Comparison of ENCODE assay signal across 8 cellular contexts in genomic region chr11:64181506-64182411, GRCh38. TPM values are rescaled to one million over a fixed set of nuclear protein-coding genes. Genes with fewer than 3 reads are reported as not detected.
A peak's percentile ranks its signal among the peaks of the same experiment; 100 is the strongest.
DNase-seq lines count a peak whose midpoint lies in the region; ATAC-seq and TF ChIP-seq lines count a peak whose summit lies in the region.

No MANE protein-coding gene starts in this region.

- H3K27me3 ChIP-seq in WERI-Rb-1 (ENCODE audit: insufficient read depth, low read depth, severe bottlenecking) (no peaks in the 10 kb centered on the region), duodenal mucosa (ENCODE audit: control insufficient read depth in 1 of 2, insufficient read depth in 2 of 2, low read length in 2 of 2) (no peaks in the 10 kb centered on the region), lung (ENCODE audit: control insufficient read depth, insufficient read depth) (no peaks in the 10 kb centered on the region)

- H3K9ac ChIP-seq in duodenal mucosa (ENCODE audit: low read depth in 1 of 2, low read length in 2 of 2): peak overlapping the region in 1 of 2 donors; percentile 23

- no peak overlapping the region for H3K4me3 Mint-ChIP-seq in stimulated activated effector memory CD8-positive, alpha-beta T cell treated with anti-CD3 and anti-CD28 coated beads, Interleukin-12 subunit alpha, Interleukin-12 subunit beta, amount 100 ng/mL, for 72 hours

- WGBS in lung, 2 donors: 43 to 44% methylated on average over 15 to 17 of the region's 17 CpGs

- no peak overlapping the region for H3K27ac Mint-ChIP-seq in stimulated activated effector memory CD8-positive, alpha-beta T cell treated with anti-CD3 and anti-CD28 coated beads, Interleukin-12 subunit alpha, Interleukin-12 subunit beta, amount 100 ng/mL, for 72 hours

- H3K4me3 ChIP-seq in WERI-Rb-1 (ENCODE audit: low read depth, low read length) (peak overlapping the region; percentile 29), duodenal mucosa (ENCODE audit: low read depth in 1 of 2, low read length in 2 of 2) (peak overlapping the region in 1 of 2 donors; percentile 38), lung (no peak overlapping the region)

- peaks cover 43% of the 10 kb centered on the region for H3K4me1 Mint-ChIP-seq in stimulated activated effector memory CD8-positive, alpha-beta T cell treated with anti-CD3 and anti-CD28 coated beads, Interleukin-12 subunit alpha, Interleukin-12 subunit beta, amount 100 ng/mL, for 72 hours

- H3K36me3 Mint-ChIP-seq in stimulated activated effector memory CD8-positive, alpha-beta T cell treated with anti-CD3 and anti-CD28 coated beads, Interleukin-12 subunit alpha, Interleukin-12 subunit beta, amount 100 ng/mL, for 72 hours: peaks cover 17% of the 10 kb centered on the region

- no peak for TF ChIP-seq CTCF in WERI-Rb-1 (IDR thresholded peaks at IDR 0.05; ENCODE audit: low read depth, low read length)
- TF ChIP-seq CTCF in lung (IDR thresholded peaks at IDR 0.05; ENCODE audit: control extremely low read depth, extremely low read depth): no peak

- H3K27ac ChIP-seq in WERI-Rb-1 (peak overlapping the region; percentile 85), duodenal mucosa (ENCODE audit: low read depth, low read length) (peak overlapping the region; percentile 35), lung (ENCODE audit: low read depth in 1 of 2, low read length in 1 of 2) (peak overlapping the region; percentile 61 to 83)

- H3K9me3 ChIP-seq in WERI-Rb-1 (ENCODE audit: severe bottlenecking): peaks cover 4% of the 10 kb centered on the region
- H3K9me3 ChIP-seq in duodenal mucosa (ENCODE audit: control insufficient read depth in 1 of 2, low read length in 2 of 2): no peaks in the 10 kb centered on the region
- H3K9me3 ChIP-seq in lung (ENCODE audit: control insufficient read depth in 2 of 2, insufficient read depth in 1 of 2, low read length in 1 of 2): no peaks in the 10 kb centered on the region

- ATAC-seq in lung (ENCODE audit: insufficient read depth, low FRiP score): no peak
- ATAC-seq in stimulated activated naive CD8-positive, alpha-beta T cell treated with anti-CD3 and anti-CD28 coated beads, Interleukin-15, Interleukin-2, amounts not matched to agents 100 U/mL and 50 U/mL, for 24 hours: no peak
- ATAC-seq in stimulated activated effector memory CD8-positive, alpha-beta T cell treated with anti-CD3 and anti-CD28 coated beads, Interleukin-12 subunit alpha, Interleukin-12 subunit beta, amount 100 ng/mL, for 72 hours: no peak

- H3K36me3 ChIP-seq in WERI-Rb-1 (peaks cover 10% of the 10 kb centered on the region), duodenal mucosa (ENCODE audit: control insufficient read depth in 1 of 2, insufficient read depth in 2 of 2, low read length in 2 of 2) (no peaks in the 10 kb centered on the region), lung (ENCODE audit: control insufficient read depth in 2 of 2, insufficient read depth in 2 of 2, low read length in 2 of 2) (no peaks in the 10 kb centered on the region)

- DNase-seq in NCI-H748 (lab: John Stamatoyannopoulos, UW; ENCODE audit: unreplicated experiment): peak; percentile 23
- DNase-seq in NCI-H748 treated with DMSO at 0.1 percent for 48 hours (lab: John Stamatoyannopoulos, UW): no peak
- DNase-seq in NCI-H2107 (lab: John Stamatoyannopoulos, UW): peak; percentile 54
- peak; percentile 94 for DNase-seq in WERI-Rb-1
- DNase-seq in lung (ENCODE audit: low spot score): peak; percentile 91
- peak; percentile 66 for DNase-seq in stimulated activated naive CD8-positive, alpha-beta T cell treated with anti-CD3 and anti-CD28 coated beads, Interleukin-15, Interleukin-2, amounts not matched to agents 100 U/mL and 50 U/mL, for 24 hours
- DNase-seq in stimulated activated effector memory CD8-positive, alpha-beta T cell treated with anti-CD3 and anti-CD28 coated beads, Interleukin-12 subunit alpha, Interleukin-12 subunit beta, amount 100 ng/mL, for 72 hours (ENCODE audit: low spot score in 2 of 2): no peak

- peaks cover 26 to 37% of the 10 kb centered on the region in 2 donors for H3K4me1 ChIP-seq in duodenal mucosa (ENCODE audit: control insufficient read depth in 1 of 2, insufficient read depth in 2 of 2, low read length in 2 of 2)
- H3K4me1 ChIP-seq in lung (ENCODE audit: control insufficient read depth in 2 of 2, insufficient read depth in 2 of 2, low read length in 2 of 2): no peaks in the 10 kb centered on the region

- H3K9me3 Mint-ChIP-seq in stimulated activated effector memory CD8-positive, alpha-beta T cell treated with anti-CD3 and anti-CD28 coated beads, Interleukin-12 subunit alpha, Interleukin-12 subunit beta, amount 100 ng/mL, for 72 hours: no peaks in the 10 kb centered on the region

RNA-seq across cellular contexts. Expression of gene STIP1, which starts 4.2 kb away (rescaled TPM):
- 100 to 1,000 TPM; 107 to 122 TPM for total RNA-seq in lung
- 10 to 100 TPM; 75.9 to 82.1 TPM for polyA plus RNA-seq in lung

RNA-seq across cellular contexts. Expression of gene MACROD1, which starts 15.8 kb away (rescaled TPM):
- total RNA-seq in lung: 10 to 100 TPM; 13.6 to 24.5 TPM
- 10 to 100 TPM in 1 of 2 donors, 1 to 10 TPM in 1; 9.9 to 70.0 TPM for polyA plus RNA-seq in lung

RNA-seq across cellular contexts. Expression of gene FERMT3, which starts 24.8 kb away (rescaled TPM):
- 100 to 1,000 TPM in 1 of 2 donors, 10 to 100 TPM in 1; 17.4 to 102 TPM for total RNA-seq in lung
- 100 to 1,000 TPM in 1 of 2 donors, 10 to 100 TPM in 1; 67.3 to 182 TPM for polyA plus RNA-seq in lung

RNA-seq across cellular contexts. Expression of gene TRPT1, which starts 44.2 kb away (rescaled TPM):
- 10 to 100 TPM; 18.3 to 34.0 TPM for total RNA-seq in lung
- 10 to 100 TPM; 34.6 to 62.5 TPM for polyA plus RNA-seq in lung

RNA-seq across cellular contexts. Expression of gene NUDT22, which starts 44.3 kb away (rescaled TPM):
- 10 to 100 TPM; 23.7 to 90.2 TPM for total RNA-seq in lung
- polyA plus RNA-seq in lung: 10 to 100 TPM; 62.0 to 67.8 TPM

Comparison
In these comparisons a context has a peak if more than half of its experiments do, and no peak if none do; other contexts are left out.
1. DNase-seq: peak in NCI-H748 (single experiment), NCI-H2107 (single experiment), WERI-Rb-1 (single experiment), lung (single experiment) and stimulated activated naive CD8-positive, alpha-beta T cell treated with anti-CD3 and anti-CD28 coated beads, Interleukin-15, Interleukin-2, amounts not matched to agents 100 U/mL and 50 U/mL, for 24 hours (single experiment); none in NCI-H748 treated with DMSO at 0.1 percent for 48 hours (single experiment) and stimulated activated effector memory CD8-positive, alpha-beta T cell treated with anti-CD3 and anti-CD28 coated beads, Interleukin-12 subunit alpha, Interleukin-12 subunit beta, amount 100 ng/mL, for 72 hours (0 of 2).
2. H3K27ac ChIP-seq: peak in every context shown above with its lines; median percentile 85 in WERI-Rb-1; 72 in lung; 35 in duodenal mucosa.